In the genomic region with DNA sequence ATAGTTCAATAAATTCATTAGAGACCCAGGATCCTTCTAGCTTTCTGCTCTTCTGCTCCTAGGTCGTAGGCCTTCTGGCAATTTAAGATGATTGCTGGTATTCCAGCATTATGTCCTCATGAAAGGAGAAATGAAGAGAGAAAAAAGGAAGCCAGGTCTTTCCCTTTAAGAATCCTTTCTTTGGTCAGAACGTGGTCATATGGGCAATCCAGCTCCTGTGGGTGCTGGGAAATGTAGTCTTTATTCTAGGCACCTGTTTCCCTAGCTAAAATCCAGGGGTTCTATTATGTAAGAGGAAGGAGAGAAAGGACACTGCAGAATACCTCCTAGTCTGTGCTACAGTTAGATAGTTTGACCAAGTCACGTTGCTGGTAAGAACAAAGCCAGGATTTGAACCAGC, we compare ENCODE assay signal across 19 cellular contexts. TPM values are rescaled to one million over a fixed set of nuclear protein-coding genes. Genes with fewer than 3 reads are reported as not detected.
DNase-seq lines count a peak whose midpoint lies in the region; ATAC-seq, FAIRE-seq and TF ChIP-seq lines count a peak whose summit lies in the region.
"Had no signal": no experiment of that assay in that cellular context is flagged by ENCODE, and none has a peak within 500 bp of the region (broad histone marks: within the 10 kb centered on the region; RNA-seq: fewer than 3 reads in every experiment).

No MANE protein-coding gene starts in this region.

- H2AK5ac ChIP-seq in H1 (ENCODE audit: low read depth, low read length): no peak overlapping the region

- POLR2A ChIA-PET in H1 (lab: Charles Lee; ENCODE audit: partially characterized antibody): interaction anchor here (1.7 kb wide), 1 partner anchor 41 kb away, joined by 4 read pairs; no protein-coding TSS in a partner anchor

- H2BK20ac ChIP-seq in H1 (ENCODE audit: low read length): no peak overlapping the region

- FAIRE-seq in H1 (lab: Jason Lieb, UNC): no peak
- FAIRE-seq: A204.1, D721Med, G401.6, GM18507 had no signal

- H4K8ac ChIP-seq in H1 (ENCODE audit: extremely low read depth, insufficient read depth, low read length): no peak overlapping the region

- H3K9ac ChIP-seq in H1 (replicated peaks in 1 of 4; ENCODE audit: extremely low read depth in 1 of 4, low read depth in 3 of 4, low read length in 3 of 4): no peak overlapping the region

- H3K27ac ChIP-seq in H1 (ENCODE audit: low read depth, low read length) (no peak overlapping the region), caudate nucleus (ENCODE audit: low read depth, low read length) (no peak overlapping the region)

- H3K79me1 ChIP-seq in H1 (ENCODE audit: low read depth, low read length): no peaks in the 10 kb centered on the region

- H4K5ac ChIP-seq in H1 (ENCODE audit: insufficient read length, low read depth, low read length): no peak overlapping the region

- H3K4me1 ChIP-seq in H1 (replicated peaks in 1 of 4; ENCODE audit: control insufficient read depth in 3 of 4, insufficient read depth in 4 of 4, low read length in 3 of 4): no peaks in the 10 kb centered on the region
- H3K4me1 ChIP-seq: BE2C, HAP-1 had no signal

- H3K9me3 ChIP-seq in H1 (ENCODE audit: insufficient read depth in 2 of 2, low read depth in 1 of 2, low read length in 1 of 2): no peaks in the 10 kb centered on the region
- H3K9me3 ChIP-seq: BE2C, HAP-1 had no signal

- H2BK120ac ChIP-seq in H1 (replicated peaks; ENCODE audit: low read depth, low read length): no peak overlapping the region

- TF ChIP-seq RAD21 in Ishikawa (IDR thresholded peaks at IDR 0.05; ENCODE audit: low read depth) (no peak), H1 (IDR thresholded peaks at IDR 0.05 in 1 of 2, conservative IDR thresholded peaks at IDR 0.05 in 1 of 2; ENCODE audit: low read depth in 2 of 2, low read length in 2 of 2) (no peak)

- no peak overlapping the region for H3K4me2 ChIP-seq in H1 (ENCODE audit: insufficient read depth in 1 of 2, low read depth in 2 of 2, low read length in 2 of 2)

- CTCF ChIA-PET in H1 (lab: Charles Lee; ENCODE audit: partially characterized antibody): interaction anchor here (1.0 to 1.2 kb wide), 3 partner anchors 14 to 57 kb away, joined by 3 read pairs; no protein-coding TSS in a partner anchor

- H3K14ac ChIP-seq in H1 (ENCODE audit: insufficient read length): no peak overlapping the region

- no peak overlapping the region for H2BK15ac ChIP-seq in H1 (ENCODE audit: low read length)

- DNase-seq in MV-4-11 (lab: John Stamatoyannopoulos, UW) (peak; percentile 13), H1 (ENCODE audit: low read depth in 1 of 2, low spot score in 2 of 2) (no peak), medulla oblongata (ENCODE audit: extremely low spot score) (no peak), caudate nucleus (lab: John Stamatoyannopoulos, UW) (no peak)
- DNase-seq: ACHN; BE2C; C1 segment of cervical spinal cord; CD4-positive, CD25-positive, alpha-beta regulatory T cell; CD8-positive, alpha-beta memory T cell; COR-L47; GOT3 had no signal

- H2AFZ ChIP-seq in H1 (ENCODE audit: low read length): no peak overlapping the region

- H3K23me2 ChIP-seq in H1 (ENCODE audit: low read depth, low read length): no peaks in the 10 kb centered on the region

- WGBS in H1 (ENCODE audit: extremely low coverage in 1 of 2, insufficient coverage in 1 of 2, insufficient read length in 1 of 2, insufficient replicate concordance in 2 of 2, low coverage in 1 of 2, low lambda C conversion rate in 2 of 2, missing lambda C conversion rate in 1 of 2), 2 experiments: 71% methylated on average over 3 of the region's 3 CpGs; no CpG with 5 or more reads in 1 of the 2 experiments

- H3K56ac ChIP-seq in H1 (replicated peaks; ENCODE audit: insufficient read length, low read depth, low read length): no peak overlapping the region

- no peak for ATAC-seq in GM21390 (IDR thresholded peaks at IDR 0.05; ENCODE audit: unreplicated experiment)

- no peak for TF ChIP-seq CTCF in H1 (IDR thresholded peaks at IDR 0.05; ENCODE audit: control extremely low read depth in 1 of 3, insufficient read depth in 1 of 3, low read depth in 1 of 3, low read length in 3 of 3)

- H3K4ac ChIP-seq in H1 (replicated peaks; ENCODE audit: insufficient read length, low read depth, low read length): no peak overlapping the region

- no peaks in the 10 kb centered on the region for H3K79me2 ChIP-seq in H1 (ENCODE audit: control insufficient read depth in 1 of 2, insufficient read depth in 2 of 2, low read length in 2 of 2)

- H3K36me3 ChIP-seq in H1 (ENCODE audit: control insufficient read depth in 2 of 4, insufficient read depth in 4 of 4, low read length in 3 of 4): no peaks in the 10 kb centered on the region
- H3K36me3 ChIP-seq: BE2C, HAP-1 had no signal

- H3K27me3 ChIP-seq in H1 (replicated peaks in 1 of 4; ENCODE audit: control insufficient read depth in 3 of 4, extremely low read depth in 1 of 4, insufficient read depth in 3 of 4, low read length in 3 of 4): no peaks in the 10 kb centered on the region

- H2BK5ac ChIP-seq in H1 (ENCODE audit: low read depth, low read length): no peak overlapping the region

- no peaks in the 10 kb centered on the region for H4K20me1 ChIP-seq in H1 (replicated peaks in 1 of 2; ENCODE audit: control insufficient read depth in 1 of 2, insufficient read depth in 2 of 2, low read length in 2 of 2)

- H4K91ac ChIP-seq in H1 (replicated peaks; ENCODE audit: insufficient read length, low read length): no peak overlapping the region

- no peak for TF ChIP-seq POLR2A in H1 (IDR thresholded peaks at IDR 0.05; ENCODE audit: control extremely low read depth in 1 of 2, low read depth in 2 of 2, low read length in 2 of 2)

- H3K18ac ChIP-seq in H1 (ENCODE audit: extremely low read depth, low read length): no peak overlapping the region

- no peak overlapping the region for H3K23ac ChIP-seq in H1 (ENCODE audit: insufficient read length)

- H2BK12ac ChIP-seq in H1 (ENCODE audit: low read depth, low read length): no peak overlapping the region

- TF ChIP-seq EP300 in Ishikawa (IDR thresholded peaks at IDR 0.05; ENCODE audit: borderline replicate concordance): no peak
- no peak for TF ChIP-seq EP300 in H1 (IDR thresholded peaks at IDR 0.05; ENCODE audit: borderline replicate concordance in 1 of 2, low read depth in 2 of 2, low read length in 2 of 2)

- no peak overlapping the region for H3K4me3 ChIP-seq in H1 (ENCODE audit: extremely low read depth in 1 of 4, insufficient read depth in 2 of 4, low read depth in 3 of 4, low read length in 4 of 4)
- H3K4me3 ChIP-seq: HAP-1 had no signal

TF ChIP-seq in Ishikawa, 13 proteins besides CTCF, POLR2A, EP300 and RAD21:
- no peak for TF ChIP-seq FOXM1 (IDR thresholded peaks at IDR 0.05; ENCODE audit: borderline replicate concordance, low read depth)
- TF ChIP-seq, protein P1, sequence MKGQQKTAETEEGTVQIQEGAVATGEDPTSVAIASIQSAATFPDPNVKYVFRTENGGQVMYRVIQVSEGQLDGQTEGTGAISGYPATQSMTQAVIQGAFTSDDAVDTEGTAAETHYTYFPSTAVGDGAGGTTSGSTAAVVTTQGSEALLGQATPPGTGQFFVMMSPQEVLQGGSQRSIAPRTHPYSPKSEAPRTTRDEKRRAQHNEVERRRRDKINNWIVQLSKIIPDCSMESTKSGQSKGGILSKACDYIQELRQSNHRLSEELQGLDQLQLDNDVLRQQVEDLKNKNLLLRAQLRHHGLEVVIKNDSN (IDR thresholded peaks at IDR 0.05): peak; percentile 76
- no peak for TF ChIP-seq CREB1 (IDR thresholded peaks at IDR 0.05; ENCODE audit: low read depth)
- no peak for TF ChIP-seq EGR1 (IDR thresholded peaks at IDR 0.05)
- TF ChIP-seq TAF1 (IDR thresholded peaks at IDR 0.05; ENCODE audit: low read depth): no peak
- TF ChIP-seq YY1 (IDR thresholded peaks at IDR 0.05; ENCODE audit: low read depth): no peak
- no peak for TF ChIP-seq TEAD4 (IDR thresholded peaks at IDR 0.05)
- no peak for TF ChIP-seq NFIC (IDR thresholded peaks at IDR 0.05)
- no peak for TF ChIP-seq TCF12 (IDR thresholded peaks at IDR 0.05; ENCODE audit: low read depth)

RNA-seq across cellular contexts. Expression of gene NR1I2, which starts 35.5 kb away (rescaled TPM):
- 0.28 and 0.44 TPM in 2 replicates for total RNA-seq in H1 (2021; fragmentation: NEBNext Ultra II Directional; extraction: Animal tissue kit (Norgen Biotek cat#: 25700))
- 1.8 and 2.6 TPM in 2 replicates for polyA plus RNA-seq in H1 (2011; rRNA removed)
- polyA plus RNA-seq in H1 (2011; cell fraction: cytosol; rRNA removed): 2.6 TPM
- 4.2 TPM for polyA plus RNA-seq in H1 (2011; cell fraction: nucleus; rRNA removed)
- polyA plus RNA-seq in H1 (2012, experiment 1 of 2): 0.93 to 2.0 TPM (median 1.3 TPM) in 4 replicates
- polyA plus RNA-seq in H1 (2012, experiment 2 of 2): 0.58 TPM
- polyA plus RNA-seq in H1 (2013, experiment 1 of 2): 0.16 TPM
- 0.13 TPM for polyA plus RNA-seq in H1 (2013, experiment 2 of 2)
- polyA minus RNA-seq in H1 (2011; rRNA and poly(A)+ RNA removed): 1.7 TPM in 2 replicates
- polyA minus RNA-seq in H1 (2011; cell fraction: cytosol; rRNA and poly(A)+ RNA removed): 1.5 TPM
- 3.0 TPM for polyA minus RNA-seq in H1 (2011; cell fraction: nucleus; rRNA and poly(A)+ RNA removed)

RNA-seq across cellular contexts. Expression of gene CFAP91, which starts 43.6 kb away (rescaled TPM):
- total RNA-seq in H1 (2021; fragmentation: NEBNext Ultra II Directional; extraction: Animal tissue kit (Norgen Biotek cat#: 25700)): 3.8 and 5.4 TPM in 2 replicates
- polyA plus RNA-seq in H1 (2011; rRNA removed): 4.7 and 7.4 TPM in 2 replicates
- 5.5 TPM for polyA plus RNA-seq in H1 (2011; cell fraction: cytosol; rRNA removed)
- 13.6 TPM for polyA plus RNA-seq in H1 (2011; cell fraction: nucleus; rRNA removed)
- 5.3 to 5.9 TPM (median 5.6 TPM) in 4 replicates for polyA plus RNA-seq in H1 (2012, experiment 1 of 2)
- 0.60 TPM for polyA plus RNA-seq in H1 (2012, experiment 2 of 2)
- 3.3 TPM for polyA plus RNA-seq in H1 (2013, experiment 1 of 2)
- 2.4 TPM for polyA plus RNA-seq in H1 (2013, experiment 2 of 2)
- polyA minus RNA-seq in H1 (2011; rRNA and poly(A)+ RNA removed): 6.2 and 17.0 TPM in 2 replicates
- 3.2 TPM for polyA minus RNA-seq in H1 (2011; cell fraction: cytosol; rRNA and poly(A)+ RNA removed)
- polyA minus RNA-seq in H1 (2011; cell fraction: nucleus; rRNA and poly(A)+ RNA removed): 14.1 TPM
- total RNA-seq: HT-29 had no signal
